Comparison of ENCODE assay signal across 8 cellular contexts in the genomic region with DNA sequence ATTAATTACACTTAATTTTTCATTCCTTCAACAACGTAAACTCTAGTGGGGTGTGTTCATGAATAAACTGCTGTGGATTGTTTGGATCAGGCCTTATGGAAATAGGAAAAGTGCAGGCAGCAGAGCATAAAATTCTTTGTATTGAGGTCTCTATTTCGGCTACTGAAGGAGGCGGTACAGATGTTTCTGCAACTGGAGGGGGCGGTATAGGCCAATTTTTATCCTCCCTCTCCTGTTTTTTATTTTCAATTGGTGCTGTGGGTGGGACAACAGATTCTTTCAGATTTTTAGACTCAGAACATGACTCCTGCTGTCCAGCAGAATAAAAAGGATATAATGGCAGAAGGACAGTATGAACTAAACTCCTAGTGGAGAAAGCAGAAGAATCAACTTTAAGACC. TPM values are rescaled to one million over a fixed set of nuclear protein-coding genes. Genes with fewer than 3 reads are reported as not detected.
A peak's percentile ranks its signal among the peaks of the same experiment; 100 is the strongest.
DNase-seq lines count a peak whose midpoint lies in the region; ATAC-seq, FAIRE-seq and TF ChIP-seq lines count a peak whose summit lies in the region.
"Not testable (repeated sequence)": the region's sequence is repeated elsewhere in the genome, so short reads cannot be mapped to it uniquely, and the experiment has no call there.

No MANE protein-coding gene starts in this region.

- intact Hi-C loops in PC-9 (cut with micrococcal nuclease; ENCODE audit: unreplicated experiment), result loop anchor here (10.0 kb wide), 1 partner anchor 560 kb away; a partner anchor contains a TSS
- intact Hi-C loops in lower lobe of right lung (cut with DNase I), result not testable (repeated sequence)

- not testable (repeated sequence) for H3T11ph ChIP-seq in H9 (ENCODE audit: low read length)

- CTCF ChIA-PET in PC-9 (lab: Charles Lee), result not testable (repeated sequence)

- not testable (repeated sequence) for H3K79me2 ChIP-seq in H9 (ENCODE audit: insufficient read depth, low read length); PC-9 (ENCODE audit: low read depth); astrocyte (ENCODE audit: insufficient read depth, low read length)

- H3F3A ChIP-seq in PC-9 (ENCODE audit: insufficient read depth, low read depth), result peaks cover 14% of the 10 kb centered on the region

- H2AFZ ChIP-seq in H9 (ENCODE audit: low read length); PC-9; astrocyte (ENCODE audit: low read depth, low read length): not testable (repeated sequence)

- not testable (repeated sequence) for BruUV-seq in PC-9 (replicated peaks; lab: Mats Ljungman, UMichigan)

- not testable (repeated sequence) for H4K91ac ChIP-seq in H9 (ENCODE audit: insufficient read length, low read depth, low read length)

- no CpG with 5 or more reads among the region's 4 CpGs for WGBS in H9 (ENCODE audit: extremely low coverage, insufficient read length, low lambda C conversion rate)

- peak in 1 of 2 donors; percentile 63 for ATAC-seq in lower lobe of right lung

- not testable (repeated sequence) for H3K27me3 ChIP-seq in H9 (ENCODE audit: insufficient read depth, low read length); lower lobe of right lung (ENCODE audit: low read depth)
- H3K27me3 ChIP-seq in PC-9 (ENCODE audit: insufficient read depth, low read depth) (peaks cover 15% of the 10 kb centered on the region; the same call in 1 of the 2 replicates), astrocyte (ENCODE audit: insufficient read depth, low read length) (peaks cover 23% of the 10 kb centered on the region)

- H3K4me3 ChIP-seq in PC-9; astrocyte (ENCODE audit: insufficient read depth, low read depth, low read length); fibroblast of mammary gland (ENCODE audit: control insufficient read depth, low read depth, low read length); lower lobe of right lung: not testable (repeated sequence)

- H3K36me3 Mint-ChIP-seq in H9 (ENCODE audit: insufficient read depth in 1 of 3, low read depth in 3 of 3); astrocyte (ENCODE audit: low read depth, unreplicated experiment): not testable (repeated sequence)

- not testable (repeated sequence) for H3K36me3 ChIP-seq in PC-9 (ENCODE audit: low read depth); astrocyte (ENCODE audit: insufficient read depth, low read length); lower lobe of right lung

- not testable (repeated sequence) for FAIRE-seq in astrocyte (lab: Jason Lieb, UNC)

- POLR2A ChIA-PET in PC-9 (lab: Charles Lee; ENCODE audit: unreplicated experiment), result not testable (repeated sequence)

- H2AK5ac ChIP-seq in H9 (ENCODE audit: insufficient read length, low read length), result not testable (repeated sequence)

- H3K27ac Mint-ChIP-seq in H9; astrocyte (ENCODE audit: unreplicated experiment): not testable (repeated sequence)

- H3K4me1 Mint-ChIP-seq in H9, result peaks cover 51% of the 10 kb centered on the region in 2 experiments
- H3K4me1 Mint-ChIP-seq in astrocyte (ENCODE audit: low read depth, unreplicated experiment), result peaks cover 12% of the 10 kb centered on the region

- peaks cover 4 to 13% of the 10 kb centered on the region in 2 experiments; a peak in 3 of 5 replicates for H3K9me3 Mint-ChIP-seq in H9
- H3K9me3 Mint-ChIP-seq in astrocyte (ENCODE audit: unreplicated experiment), result not testable (repeated sequence)

- H3K23ac ChIP-seq in H9 (ENCODE audit: insufficient read length, low read depth, low read length), result not testable (repeated sequence)

- not testable (repeated sequence) for H3K4me3 Mint-ChIP-seq in H9; astrocyte (ENCODE audit: unreplicated experiment)

- not testable (repeated sequence) for H2BK5ac ChIP-seq in H9 (ENCODE audit: insufficient read length, low read length)

- H3K4me1 ChIP-seq in H9 (ENCODE audit: insufficient read depth, low read length); astrocyte (ENCODE audit: insufficient read depth, low read length): not testable (repeated sequence)
- H3K4me1 ChIP-seq in PC-9 (replicated peaks; ENCODE audit: insufficient read depth) (peaks cover 18% of the 10 kb centered on the region), lower lobe of right lung (peaks cover 10% of the 10 kb centered on the region)

- not testable (repeated sequence) for H2BK20ac ChIP-seq in H9 (ENCODE audit: low read depth, low read length, poor library complexity, severe bottlenecking)

- H3K9me3 ChIP-seq in H9 (ENCODE audit: control insufficient read depth, low read depth, low read length); PC-9 (ENCODE audit: insufficient read depth, low read depth); astrocyte (ENCODE audit: insufficient read depth, low read depth, low read length); lower lobe of right lung: not testable (repeated sequence)

- not testable (repeated sequence) for H3K79me1 ChIP-seq in H9 (ENCODE audit: insufficient read depth, low read depth, low read length, poor library complexity, severe bottlenecking)

- not testable (repeated sequence) for H3K9ac ChIP-seq in H9 (ENCODE audit: extremely low read depth, insufficient read length, low read length); astrocyte (ENCODE audit: low read length)

- H3K27me3 Mint-ChIP-seq in H9 (ENCODE audit: low read depth); astrocyte (ENCODE audit: low read depth, unreplicated experiment): not testable (repeated sequence)

- not testable (repeated sequence) for H4K20me1 ChIP-seq in H9 (ENCODE audit: control insufficient read depth, insufficient read depth, insufficient read length); PC-9 (ENCODE audit: insufficient read depth); astrocyte (ENCODE audit: insufficient read depth, low read length)

- H2BK12ac ChIP-seq in H9 (ENCODE audit: insufficient read length, low read depth, low read length), result not testable (repeated sequence)

- peak; percentile 24 for DNase-seq in DMS 273 (lab: John Stamatoyannopoulos, UW; ENCODE audit: unreplicated experiment)
- DNase-seq in H9; astrocyte (ENCODE audit: low read depth); lower lobe of right lung: not testable (repeated sequence)
- peak; percentile 23 for DNase-seq in MV-4-11 (lab: John Stamatoyannopoulos, UW)
- peak in 1 of 2 experiments; percentile 11 for DNase-seq in PC-9
- peak; percentile 9 for DNase-seq in fibroblast of mammary gland (ENCODE audit: low read depth)

- H3K4ac ChIP-seq in H9 (ENCODE audit: low read depth, low read length), result not testable (repeated sequence)

- not testable (repeated sequence) for H3K56ac ChIP-seq in H9 (ENCODE audit: insufficient read length, low read depth, low read length)

- TF ChIP-seq CTCF in 22Rv1 (IDR thresholded peaks at IDR 0.05), result peak; percentile 64
- peak; percentile 77 for TF ChIP-seq CTCF in H9 (conservative IDR thresholded peaks at IDR 0.05)
- TF ChIP-seq CTCF in PC-9 (conservative IDR thresholded peaks at IDR 0.05), result peak; percentile 58
- peak; percentile 6 for TF ChIP-seq CTCF in astrocyte (IDR thresholded peaks at IDR 0.05; ENCODE audit: insufficient read depth, low read depth, low read length)
- TF ChIP-seq CTCF in fibroblast of mammary gland (conservative IDR thresholded peaks at IDR 0.05; ENCODE audit: control insufficient read depth, insufficient read depth, low read depth, low read length), result peak; percentile 32
- peak; percentile 41 for TF ChIP-seq CTCF in lower lobe of right lung (IDR thresholded peaks at IDR 0.05)

- H3K9me2 ChIP-seq in PC-9 (ENCODE audit: insufficient read depth), result not testable (repeated sequence)

- not testable (repeated sequence) for H2BK120ac ChIP-seq in H9 (ENCODE audit: low read depth, low read length, poor library complexity, severe bottlenecking)

- H3K4me2 ChIP-seq in H9 (ENCODE audit: insufficient read depth, insufficient read length, low read length); PC-9; astrocyte (ENCODE audit: low read length): not testable (repeated sequence)

- not testable (repeated sequence) for H2BK15ac ChIP-seq in H9 (ENCODE audit: low read depth, low read length)

- not testable (repeated sequence) for H3K14ac ChIP-seq in H9 (ENCODE audit: insufficient read depth, low read length)

- not testable (repeated sequence) for H3K23me2 ChIP-seq in H9 (ENCODE audit: insufficient read length, low read depth, low read length, poor library complexity, severe bottlenecking)

- H4K5ac ChIP-seq in H9 (ENCODE audit: insufficient read length, low read depth, low read length), result not testable (repeated sequence)

- H4K8ac ChIP-seq in H9 (replicated peaks; ENCODE audit: insufficient read length, low read depth, low read length), result not testable (repeated sequence)

- H3K27ac ChIP-seq in 22Rv1; H9 (ENCODE audit: insufficient read length, low read depth, low read length); PC-9; astrocyte (ENCODE audit: low read depth, low read length): not testable (repeated sequence)
- peak overlapping the region; percentile 15 for H3K27ac ChIP-seq in lower lobe of right lung

- not testable (repeated sequence) for H3K18ac ChIP-seq in H9 (ENCODE audit: insufficient read length, low read depth, low read length)

RNA-seq across cellular contexts. Expression of a gene that starts 17.7 kb away (rescaled TPM):
- 80.7 and 85.7 TPM in 2 replicates for total RNA-seq in H9 (2021)
- total RNA-seq in PC-9 (2021), result 45.0 and 64.7 TPM in 2 replicates
- 39.4 and 42.6 TPM in 2 replicates for total RNA-seq in astrocyte
- total RNA-seq in lower lobe of right lung, result 39.4 TPM

RNA-seq across cellular contexts. Expression of a gene that starts 57.6 kb away (rescaled TPM):
- total RNA-seq in H9 (2021) (44.0 and 50.1 TPM in 2 replicates), PC-9 (2021) (38.9 and 42.1 TPM in 2 replicates), astrocyte (79.2 and 82.0 TPM in 2 replicates), lower lobe of right lung (499 TPM)

Comparison
In these comparisons a context has a peak if more than half of its experiments do, and no peak if none do; other contexts are left out.
1. CTCF ChIP-seq: peak in every context shown above with its lines; median percentile 77 in H9; 64 in 22Rv1; 58 in PC-9; 41 in lower lobe of right lung; 32 in fibroblast of mammary gland; 6 in astrocyte.